ENCODE assay signal across 1 cellular context in genomic region chr6:2245954-2246863, GRCh38.
TF ChIP-seq lines count a peak whose summit lies in the region.

No MANE protein-coding gene starts in this region.

TF ChIP-seq in HepG2, 621 proteins besides CTCF, POLR2A, EP300 and RAD21 (continued from another document and continues in another):
- no peak for TF ChIP-seq TFDP1 (CRISPR knock-in tag; IDR thresholded peaks at IDR 0.05; ENCODE audit: borderline replicate concordance)
- TF ChIP-seq ZNF737 (CRISPR knock-in tag; IDR thresholded peaks at IDR 0.05; ENCODE audit: borderline replicate concordance), result no peak
- TF ChIP-seq EEA1 (CRISPR knock-in tag; IDR thresholded peaks at IDR 0.05; ENCODE audit: borderline replicate concordance), result no peak
- TF ChIP-seq BHLHE40 (IDR thresholded peaks at IDR 0.05; ENCODE audit: low read length), result no peak
- no peak for TF ChIP-seq ZFP90 (CRISPR knock-in tag; IDR thresholded peaks at IDR 0.05; ENCODE audit: borderline replicate concordance)
- peak; percentile 88 for TF ChIP-seq ZBTB43 (CRISPR knock-in tag; conservative IDR thresholded peaks at IDR 0.05)
- TF ChIP-seq CHCHD3 (CRISPR knock-in tag; IDR thresholded peaks at IDR 0.05), result no peak
- TF ChIP-seq ZNF225 (CRISPR knock-in tag; IDR thresholded peaks at IDR 0.05), result peak; percentile 22; the same call in 1 of the 2 replicates
- TF ChIP-seq GRHL1 (CRISPR knock-in tag; conservative IDR thresholded peaks at IDR 0.05), result no peak
- TF ChIP-seq REST (IDR thresholded peaks at IDR 0.05; ENCODE audit: borderline replicate concordance in 1 of 2, low read depth in 1 of 2, low read length in 2 of 2), result peak in 1 of 2 experiments; percentile 32; a peak in 1 of 4 replicates
- 0 out of 2 replicates have a peak, but pooled peaks have one; percentile 15 for TF ChIP-seq ZNF614 (CRISPR knock-in tag; IDR thresholded peaks at IDR 0.05; ENCODE audit: borderline replicate concordance)
- no peak for TF ChIP-seq ZXDC (CRISPR knock-in tag; IDR thresholded peaks at IDR 0.05)
- TF ChIP-seq MEIS1 (CRISPR knock-in tag; IDR thresholded peaks at IDR 0.05; ENCODE audit: borderline replicate concordance), result 0 out of 2 replicates have a peak, but pooled peaks have one; percentile 13
- TF ChIP-seq ZNF281 (CRISPR knock-in tag; IDR thresholded peaks at IDR 0.05; ENCODE audit: borderline replicate concordance), result no peak
- peak; percentile 89; the same call in 1 of the 2 replicates for TF ChIP-seq CAMTA2 (CRISPR knock-in tag; IDR thresholded peaks at IDR 0.05; ENCODE audit: borderline replicate concordance)
- peak; percentile 38; the same call in 1 of the 2 replicates for TF ChIP-seq ZBTB49 (CRISPR knock-in tag; IDR thresholded peaks at IDR 0.05; ENCODE audit: borderline replicate concordance)
- peak; percentile 88 for TF ChIP-seq MXD1 (CRISPR knock-in tag; IDR thresholded peaks at IDR 0.05)
- TF ChIP-seq E2F1 (CRISPR knock-in tag; IDR thresholded peaks at IDR 0.05), result no peak
- TF ChIP-seq ZNF879 (CRISPR knock-in tag; IDR thresholded peaks at IDR 0.05), result peak; percentile 72; the same call in 1 of the 2 replicates
- TF ChIP-seq ZNF781 (CRISPR knock-in tag; IDR thresholded peaks at IDR 0.05; ENCODE audit: borderline replicate concordance, not compliant biosample characterization), result peak; percentile 77
- TF ChIP-seq ZNF598 (CRISPR knock-in tag; IDR thresholded peaks at IDR 0.05; ENCODE audit: borderline replicate concordance), result no peak
- TF ChIP-seq JARID2 (CRISPR knock-in tag; IDR thresholded peaks at IDR 0.05; ENCODE audit: insufficient replicate concordance), result peak; percentile 22
- peak; percentile 28 for TF ChIP-seq ZBTB4 (CRISPR knock-in tag; IDR thresholded peaks at IDR 0.05; ENCODE audit: borderline replicate concordance)
- TF ChIP-seq ZNF569 (CRISPR knock-in tag; IDR thresholded peaks at IDR 0.05; ENCODE audit: borderline replicate concordance), result no peak
- TF ChIP-seq FUBP1 (CRISPR knock-in tag; IDR thresholded peaks at IDR 0.05; ENCODE audit: borderline replicate concordance), result no peak
- TF ChIP-seq STAT5B (CRISPR knock-in tag; IDR thresholded peaks at IDR 0.05), result no peak
- peak; percentile 13; the same call in 1 of the 2 replicates for TF ChIP-seq HMG20B (CRISPR knock-in tag; conservative IDR thresholded peaks at IDR 0.05)
- no peak; the same call in 1 of the 2 replicates for TF ChIP-seq ZSCAN29 (CRISPR knock-in tag; conservative IDR thresholded peaks at IDR 0.05)
